ENCODE assay signal across 8 cellular contexts in genomic region chr16:30903002-30903401, GRCh38. TPM values are rescaled to one million over a fixed set of nuclear protein-coding genes. Genes with fewer than 3 reads are reported as not detected.
DNase-seq lines count a peak whose midpoint lies in the region; ATAC-seq, FAIRE-seq and TF ChIP-seq lines count a peak whose summit lies in the region.

No MANE protein-coding gene starts in this region.

- POLR2A ChIA-PET in Panc1 (lab: Charles Lee) = interaction anchor here (0.6 kb wide), 1 partner anchor 278 kb away, joined by 3 read pairs; no protein-coding TSS in a partner anchor

- no peaks in the 10 kb centered on the region for H3K4me1 Mint-ChIP-seq in progenitor cell of endocrine pancreas (ENCODE audit: low read depth)

- H2AFZ ChIP-seq in DND-41 (ENCODE audit: low read depth, low read length) = peak overlapping the region; percentile 98

- H3K27ac ChIP-seq in DND-41 (ENCODE audit: low read length) (peak overlapping the region; percentile 96), Panc1 (ENCODE audit: low read length) (peak overlapping the region; percentile 77), dorsolateral prefrontal cortex (peak overlapping the region in 56 of 59 donors; percentile 66 to 97 (median 91))

- H3K4me3 ChIP-seq in DND-41 (ENCODE audit: low read depth in 1 of 2, low read length in 2 of 2) = peak overlapping the region in 1 of 2 experiments; percentile 71; a peak in 2 of 4 replicates
- H3K4me3 ChIP-seq in Panc1 (ENCODE audit: low read depth in 2 of 2, low read length in 2 of 2) = no peak overlapping the region
- peak overlapping the region in 33 of 59 donors; percentile 22 to 74 (median 64) for H3K4me3 ChIP-seq in dorsolateral prefrontal cortex

- peak overlapping the region; percentile 82 for H3K4me3 Mint-ChIP-seq in progenitor cell of endocrine pancreas (ENCODE audit: low read depth)

- in situ Hi-C loops in Panc1 (cut with HindIII; ENCODE audit: low pct_unique_long_range_greater_than_20kb, low sequenced_read_pairs) = no loop called here

- peak; percentile 53 for DNase-seq in DND-41
- no peak for DNase-seq in Panc1 (ENCODE audit: low read depth, low spot score)
- no peak for DNase-seq in dorsolateral prefrontal cortex
- DNase-seq in progenitor cell of endocrine pancreas (ENCODE audit: low spot score, unreplicated experiment) = no peak
- DNase-seq in NCI-H128 (lab: John Stamatoyannopoulos, UW; ENCODE audit: unreplicated experiment) = no peak
- DNase-seq in GM19239 (ENCODE audit: insufficient read length, low spot score) = no peak
- no peak for DNase-seq in SHP77 (lab: John Stamatoyannopoulos, UW)

- ATAC-seq in DND-41 (ENCODE audit: insufficient read depth, low read depth) (peak; percentile 35), Panc1 (no peak), GM21515 (IDR thresholded peaks at IDR 0.05; ENCODE audit: unreplicated experiment) (no peak)

- peak overlapping the region; percentile 80 for H3K9ac ChIP-seq in DND-41 (ENCODE audit: low read depth, low read length)

- no peaks in the 10 kb centered on the region for H3K27me3 Mint-ChIP-seq in progenitor cell of endocrine pancreas

- H3K4me1 ChIP-seq in DND-41 (ENCODE audit: insufficient read depth, low read length) (peaks cover 37% of the 10 kb centered on the region), Panc1 (ENCODE audit: control insufficient read depth, insufficient read depth, low read length) (0 out of 2 replicates have a peak, but pooled peaks cover 3% of the 10 kb centered on the region)

- BruUV-seq in Panc1 (replicated peaks; lab: Mats Ljungman, UMichigan) = no TSS peak

- H3K27me3 ChIP-seq in DND-41 (ENCODE audit: insufficient read depth, low read length, poor library complexity) = no peaks in the 10 kb centered on the region
- H3K27me3 ChIP-seq in Panc1 (ENCODE audit: control insufficient read depth, insufficient read depth, low read length) = no peaks in the 10 kb centered on the region
- no peaks in the 10 kb centered on the region for H3K27me3 ChIP-seq in dorsolateral prefrontal cortex

- peak overlapping the region; percentile 98 for H3K27ac Mint-ChIP-seq in progenitor cell of endocrine pancreas

- H3K36me3 Mint-ChIP-seq in progenitor cell of endocrine pancreas (ENCODE audit: insufficient read depth) = no peaks in the 10 kb centered on the region

- peaks cover 2% of the 10 kb centered on the region; the same call in 1 of the 2 replicates for H3K79me2 ChIP-seq in DND-41 (ENCODE audit: insufficient read depth, low read length)

- H4K20me1 ChIP-seq in DND-41 (ENCODE audit: insufficient read depth, low read length) = no peaks in the 10 kb centered on the region

- no peak for FAIRE-seq in GM19239 (lab: Jason Lieb, UNC)

- no peaks in the 10 kb centered on the region for H3K9me3 Mint-ChIP-seq in progenitor cell of endocrine pancreas (ENCODE audit: low read depth)

- CTCF ChIA-PET in Panc1 (lab: Charles Lee) = interaction anchor here (2.2 kb wide), 1 partner anchor 58 kb away, joined by 19 read pairs; no protein-coding TSS in a partner anchor

- intact Hi-C loops in Panc1 (cut with micrococcal nuclease; ENCODE audit: unreplicated experiment) = loop anchor here (10.0 kb wide), 1 partner anchor 58 kb away; no protein-coding TSS in a partner anchor
- intact Hi-C loops in dorsolateral prefrontal cortex (cut with DNase I) = loop anchor here in 1 of 2 donors (5.0 kb wide), 1 partner anchor 61 kb away; no protein-coding TSS in a partner anchor

- H3K36me3 ChIP-seq in DND-41 (ENCODE audit: insufficient read depth, low read length) (no peaks in the 10 kb centered on the region), Panc1 (ENCODE audit: control insufficient read depth, insufficient read depth, low read length) (no peaks in the 10 kb centered on the region)

- TF ChIP-seq CTCF in DND-41 (IDR thresholded peaks at IDR 0.05; ENCODE audit: borderline replicate concordance, extremely low read depth, low read length, poor library complexity, severe bottlenecking) = no peak
- no peak for TF ChIP-seq CTCF in Panc1 (IDR thresholded peaks at IDR 0.05)
- TF ChIP-seq CTCF in dorsolateral prefrontal cortex (IDR thresholded peaks at IDR 0.05 in 54 of 56, conservative IDR thresholded peaks at IDR 0.05 in 2 of 56; ENCODE audit: low read depth in 1 of 56, partially characterized antibody in 56 of 56) = no peak
- TF ChIP-seq CTCF in progenitor cell of endocrine pancreas (IDR thresholded peaks at IDR 0.05; ENCODE audit: unreplicated experiment) = no peak

- H3K4me2 ChIP-seq in DND-41 (ENCODE audit: insufficient read depth, low read length) = peak overlapping the region; percentile 91

- no peaks in the 10 kb centered on the region for H3K9me3 ChIP-seq in DND-41 (ENCODE audit: insufficient read depth, low read length, severe bottlenecking)
- H3K9me3 ChIP-seq in Panc1 (ENCODE audit: control insufficient read depth, insufficient read depth, low read depth, low read length) = no peaks in the 10 kb centered on the region

RNA-seq across cellular contexts. Expression of gene CTF1, which starts 6.6 kb away (rescaled TPM):
- total RNA-seq in Panc1 (2021; ENCODE audit: unreplicated experiment) (2.9 TPM), dorsolateral prefrontal cortex (1 to 10 TPM in 119 of 120 experiments, under 1 TPM in 1; 0.90 to 9.9 (median 3.1) TPM), progenitor cell of endocrine pancreas (4.5 and 5.1 TPM in 2 replicates)
- polyA plus RNA-seq in Panc1 (2012; ENCODE audit: insufficient read length) = 7.4 TPM

RNA-seq across cellular contexts. Expression of gene BCL7C, which starts 9.1 kb away (rescaled TPM):
- 45.8 TPM for total RNA-seq in Panc1 (2021; ENCODE audit: unreplicated experiment)
- polyA plus RNA-seq in Panc1 (2012; ENCODE audit: insufficient read length) = 43.8 TPM
- 10 to 100 TPM in 118 of 120 experiments, 1 to 10 TPM in 2; 8.8 to 28.1 (median 15.6) TPM for total RNA-seq in dorsolateral prefrontal cortex
- 33.2 and 34.2 TPM in 2 replicates for total RNA-seq in progenitor cell of endocrine pancreas

RNA-seq across cellular contexts. Expression of gene FBXL19, which starts 20.4 kb away (rescaled TPM):
- 52.3 TPM for total RNA-seq in Panc1 (2021; ENCODE audit: unreplicated experiment)
- 67.1 TPM for polyA plus RNA-seq in Panc1 (2012; ENCODE audit: insufficient read length)
- total RNA-seq in dorsolateral prefrontal cortex = 10 to 100 TPM; 23.5 to 84.8 (median 52.1) TPM
- 65.6 and 66.8 TPM in 2 replicates for total RNA-seq in progenitor cell of endocrine pancreas

RNA-seq across cellular contexts. Expression of gene ORAI3, which starts 45.9 kb away (rescaled TPM):
- total RNA-seq in Panc1 (2021; ENCODE audit: unreplicated experiment) (26.9 TPM), dorsolateral prefrontal cortex (10 to 100 TPM in 42 of 120 experiments, 1 to 10 TPM in 78; 4.7 to 19.1 (median 9.1) TPM), progenitor cell of endocrine pancreas (19.1 and 19.5 TPM in 2 replicates)
- 31.0 TPM for polyA plus RNA-seq in Panc1 (2012; ENCODE audit: insufficient read length)

RNA-seq across cellular contexts. Expression of gene SETD1A, which starts 54.6 kb away (rescaled TPM):
- total RNA-seq in Panc1 (2021; ENCODE audit: unreplicated experiment) = 38.7 TPM
- polyA plus RNA-seq in Panc1 (2012; ENCODE audit: insufficient read length) = 41.5 TPM
- 10 to 100 TPM; 13.3 to 28.5 (median 17.9) TPM for total RNA-seq in dorsolateral prefrontal cortex
- 25.4 and 27.7 TPM in 2 replicates for total RNA-seq in progenitor cell of endocrine pancreas

Comparison
In these comparisons a context has a peak if more than half of its experiments do, and no peak if none do; other contexts are left out.
1. H3K4me3 ChIP-seq: peak in dorsolateral prefrontal cortex (33 of 59); none in Panc1 (0 of 2).
2. Peak in every context shown above with its lines, with median percentiles within 50 percentile points of each other: H3K27ac ChIP-seq.